ENCODE assay signal across 9 cellular contexts in genomic region chr1:113140588-113141446, GRCh38.
DNase-seq lines count a peak whose midpoint lies in the region; ATAC-seq and TF ChIP-seq lines count a peak whose summit lies in the region.
"Had no signal": no experiment of that assay in that cellular context is flagged by ENCODE, and none has a peak within 500 bp of the region (broad histone marks: within the 10 kb centered on the region; RNA-seq: fewer than 3 reads in every experiment).

No MANE protein-coding gene starts in this region.

- H3K9ac ChIP-seq in NT2/D1 (ENCODE audit: insufficient read length, low read depth): no peak overlapping the region

- H3K27me3 ChIP-seq in CD8-positive, alpha-beta T cell (ENCODE audit: insufficient read depth, low read length): no peaks in the 10 kb centered on the region
- H3K27me3 ChIP-seq in NT2/D1 (ENCODE audit: insufficient read depth, insufficient read length): no peaks in the 10 kb centered on the region

- ATAC-seq in CD8-positive, alpha-beta T cell: peak; percentile 73
- peak; percentile 74 for ATAC-seq in GM19372 (IDR thresholded peaks at IDR 0.05; ENCODE audit: low read depth, unreplicated experiment)

- intact Hi-C loops in CD8-positive, alpha-beta T cell (cut with DNase I, micrococcal nuclease): loop anchor here in 1 of 2 experiments (1.0 to 10.0 kb wide), 3 partner anchors 311 to 1144 kb away; no protein-coding TSS in a partner anchor

- CTCF ChIA-PET in CD8-positive, alpha-beta T cell (lab: Charles Lee): interaction anchor here (0.7 to 2.7 kb wide), 11 partner anchors 10 to 543 kb away, joined by 3 to 12 read pairs (median 4); no protein-coding TSS in a partner anchor

- no peaks in the 10 kb centered on the region for H3K9me3 ChIP-seq in CD8-positive, alpha-beta T cell (ENCODE audit: low read length)
- H3K9me3 ChIP-seq in NT2/D1 (ENCODE audit: insufficient read depth, low read length): no peaks in the 10 kb centered on the region

- no peaks in the 10 kb centered on the region for H3K4me1 ChIP-seq in CD8-positive, alpha-beta T cell (ENCODE audit: insufficient read depth, low read length)
- H3K4me1 ChIP-seq in NT2/D1 (ENCODE audit: insufficient read depth, insufficient read length): peaks cover 2% of the 10 kb centered on the region

- H3K9me3 Mint-ChIP-seq in CD8-positive, alpha-beta T cell: no peaks in the 10 kb centered on the region
- H3K9me3 Mint-ChIP-seq: activated naive CD4-positive, alpha-beta T cell treated with anti-CD3 and anti-CD28 coated beads, Interleukin-2, amount 50 U/mL, for 24 hours had no signal

- POLR2A ChIA-PET in CD8-positive, alpha-beta T cell (lab: Charles Lee): no interaction called here

- TF ChIP-seq CTCF in CD8-positive, alpha-beta T cell (IDR thresholded peaks at IDR 0.05): peak; percentile 70
- peak; percentile 89 for TF ChIP-seq CTCF in epithelial cell of esophagus (IDR thresholded peaks at IDR 0.05; ENCODE audit: insufficient read depth, low read depth, low read length, missing control alignments)

- H3K4me3 Mint-ChIP-seq in CD8-positive, alpha-beta T cell: no peak overlapping the region
- H3K4me3 Mint-ChIP-seq: activated naive CD4-positive, alpha-beta T cell treated with anti-CD3 and anti-CD28 coated beads, Interleukin-2, amount 50 U/mL, for 24 hours had no signal

- peak; percentile 2 to 58 (median 41) for DNase-seq in CD8-positive, alpha-beta T cell
- DNase-seq in HPDE6-E6E7 (ENCODE audit: extremely low spot score) (peak; percentile 58), NT2/D1 (ENCODE audit: low read depth, low spot score) (peak; percentile 73), epithelial cell of esophagus (ENCODE audit: low read depth) (peak; percentile 68), myocyte (ENCODE audit: low read depth) (peak; percentile 70), stromal cell of bone marrow (ENCODE audit: low read depth) (peak; percentile 51)
- DNase-seq in activated CD8-positive, alpha-beta memory T cell treated with anti-CD3 and anti-CD28 coated beads, Interleukin-2, amount 50 U/mL, for 48 hours: peak; percentile 60

- H3K4me3 ChIP-seq in CD8-positive, alpha-beta T cell (ENCODE audit: low read depth, low read length): no peak overlapping the region
- no peak overlapping the region for H3K4me3 ChIP-seq in NT2/D1 (ENCODE audit: insufficient read length, low read depth)
- H3K4me3 ChIP-seq in epithelial cell of esophagus (ENCODE audit: low read length): no peak overlapping the region

- H3K27ac Mint-ChIP-seq in CD8-positive, alpha-beta T cell: no peak overlapping the region
- H3K27ac Mint-ChIP-seq: activated naive CD4-positive, alpha-beta T cell treated with anti-CD3 and anti-CD28 coated beads, Interleukin-2, amount 50 U/mL, for 24 hours had no signal

- H3K27ac ChIP-seq in CD8-positive, alpha-beta T cell (ENCODE audit: low read depth, low read length): no peak overlapping the region

- H3K4me1 Mint-ChIP-seq in CD8-positive, alpha-beta T cell (ENCODE audit: low read depth): peaks cover 8% of the 10 kb centered on the region

- H3K36me3 Mint-ChIP-seq in CD8-positive, alpha-beta T cell: no peaks in the 10 kb centered on the region
- H3K36me3 Mint-ChIP-seq: activated naive CD4-positive, alpha-beta T cell treated with anti-CD3 and anti-CD28 coated beads, Interleukin-2, amount 50 U/mL, for 24 hours had no signal

- no peaks in the 10 kb centered on the region for H3K36me3 ChIP-seq in CD8-positive, alpha-beta T cell (ENCODE audit: insufficient read depth, low read length)
- no peaks in the 10 kb centered on the region for H3K36me3 ChIP-seq in NT2/D1 (ENCODE audit: insufficient read depth, insufficient read length, low read length)

- no peaks in the 10 kb centered on the region for H3K27me3 Mint-ChIP-seq in CD8-positive, alpha-beta T cell (ENCODE audit: low read depth)
- H3K27me3 Mint-ChIP-seq: activated naive CD4-positive, alpha-beta T cell treated with anti-CD3 and anti-CD28 coated beads, Interleukin-2, amount 50 U/mL, for 24 hours had no signal
